In genomic region chr12:122182887-122183587, GRCh38 we compare ENCODE assay signal across 8 cellular contexts. TPM values are rescaled to one million over a fixed set of nuclear protein-coding genes. Genes with fewer than 3 reads are reported as not detected.
DNase-seq lines count a peak whose midpoint lies in the region; ATAC-seq and TF ChIP-seq lines count a peak whose summit lies in the region.

Gene LRRC43 (plus strand): TSS chr12:122183123. CDS start chr12:122183145, 22 bp downstream.

- H4K20me1 ChIP-seq in neural cell (ENCODE audit: insufficient read depth), result no peaks in the 10 kb centered on the region

- intact Hi-C loops in CD4-positive, alpha-beta memory T cell (cut with micrococcal nuclease), result no loop called here

- H2AFZ ChIP-seq in neural cell (ENCODE audit: low read depth, low read length), result no peak within 1 kb of the TSS

- TF ChIP-seq EP300 in neural cell (conservative IDR thresholded peaks at IDR 0.05; ENCODE audit: poor library complexity, severe bottlenecking), result no peak

- H3K27me3 ChIP-seq in CD4-positive, alpha-beta memory T cell (ENCODE audit: insufficient read depth, low read length), result no peaks in the 10 kb centered on the region
- H3K27me3 ChIP-seq in neural cell (ENCODE audit: insufficient read depth, low read depth, low read length), result peaks cover 14% of the 10 kb centered on the region

- ATAC-seq in GM21526 (IDR thresholded peaks at IDR 0.05; ENCODE audit: low FRiP score, unreplicated experiment), result no peak
- ATAC-seq in HG03469 (IDR thresholded peaks at IDR 0.05; ENCODE audit: unreplicated experiment), result no peak
- ATAC-seq in GM21737 (IDR thresholded peaks at IDR 0.05; ENCODE audit: unreplicated experiment), result no peak

- H3F3A ChIP-seq in neural cell (ENCODE audit: insufficient read depth, low read length, poor library complexity, severe bottlenecking), result no peaks in the 10 kb centered on the region

- no peaks in the 10 kb centered on the region for H3K9me3 Mint-ChIP-seq in CD4-positive, alpha-beta memory T cell

- CTCF ChIA-PET in CD4-positive, alpha-beta memory T cell (lab: Charles Lee; ENCODE audit: partially characterized antibody), result no interaction called here

- H3K9me3 ChIP-seq in CD4-positive, alpha-beta memory T cell (ENCODE audit: control insufficient read depth in 1 of 2, low read length in 2 of 2), result no peaks in the 10 kb centered on the region
- H3K9me3 ChIP-seq in neural cell (ENCODE audit: low read length), result no peaks in the 10 kb centered on the region

- POLR2A ChIA-PET in CD4-positive, alpha-beta memory T cell (lab: Charles Lee; ENCODE audit: partially characterized antibody), result interaction anchor here (1.1 to 1.3 kb wide), 2 partner anchors 43 to 95 kb away, joined by 3 to 7 read pairs; partner anchors contain the start of gene DIABLO

- H3K4me1 ChIP-seq in CD4-positive, alpha-beta memory T cell (ENCODE audit: insufficient read depth, low read length), result no peaks in the 10 kb centered on the region

- TF ChIP-seq RAD21 in neural cell (conservative IDR thresholded peaks at IDR 0.05), result no peak

- peak in 3 of 5 donors; percentile 15 to 26 (median 17) for DNase-seq in CD4-positive, alpha-beta memory T cell
- DNase-seq in NCI-H1092 treated with DMSO at 0.1 percent for 48 hours (lab: John Stamatoyannopoulos, UW) (peak; percentile 42), fibroblast of villous mesenchyme (ENCODE audit: low read depth) (peak; percentile 33)
- peak; percentile 43 for DNase-seq in activated T-cell treated with anti-CD3 and anti-CD28 coated beads, Interleukin-2, amount 50 U/mL, for 1 hour

- no peaks in the 10 kb centered on the region for H3K79me2 ChIP-seq in neural cell (replicated peaks; ENCODE audit: insufficient read depth, low read length)

- H3K36me3 ChIP-seq in CD4-positive, alpha-beta memory T cell (ENCODE audit: insufficient read depth, low read length), result no peaks in the 10 kb centered on the region
- no peaks in the 10 kb centered on the region for H3K36me3 ChIP-seq in neural cell (ENCODE audit: insufficient read depth, low read length)

- H3K4me3 Mint-ChIP-seq in CD4-positive, alpha-beta memory T cell, result peak within 1 kb of the TSS; percentile 70 to 91 (median 82)

- peaks cover 0 to 8% (median 3%) of the 10 kb centered on the region in 4 donors for H3K4me1 Mint-ChIP-seq in CD4-positive, alpha-beta memory T cell

- TF ChIP-seq CTCF in fibroblast of villous mesenchyme (IDR thresholded peaks at IDR 0.05; ENCODE audit: insufficient read depth, low read depth, low read length) (no peak), neural cell (IDR thresholded peaks at IDR 0.05; ENCODE audit: poor library complexity, severe bottlenecking) (no peak)

- H3K4me3 ChIP-seq in CD4-positive, alpha-beta memory T cell (ENCODE audit: low read length in 2 of 2), result peak within 1 kb of the TSS in 1 of 2 donors; percentile 18
- H3K4me3 ChIP-seq in fibroblast of villous mesenchyme (ENCODE audit: low read depth, low read length) (peak within 1 kb of the TSS; percentile 58), neural cell (ENCODE audit: low read length) (peak within 1 kb of the TSS; percentile 65)

- no peak within 1 kb of the TSS for H3K27ac ChIP-seq in CD4-positive, alpha-beta memory T cell (ENCODE audit: low read depth, low read length)
- no peak within 1 kb of the TSS for H3K27ac ChIP-seq in neural cell (ENCODE audit: low read length)

- H3K36me3 Mint-ChIP-seq in CD4-positive, alpha-beta memory T cell, result no peaks in the 10 kb centered on the region

- H3K27me3 Mint-ChIP-seq in CD4-positive, alpha-beta memory T cell, result peaks cover 3 to 6% of the 10 kb centered on the region in 2 donors

- H3K4me2 ChIP-seq in neural cell (ENCODE audit: low read length), result no peak within 1 kb of the TSS

- peak within 1 kb of the TSS in 1 of 7 donors; percentile 22 for H3K27ac Mint-ChIP-seq in CD4-positive, alpha-beta memory T cell

- H3K9ac ChIP-seq in neural cell (ENCODE audit: low read length), result peak within 1 kb of the TSS; percentile 38

- H3K9me2 ChIP-seq in neural cell (ENCODE audit: insufficient read depth, low read length), result no peaks in the 10 kb centered on the region

TF ChIP-seq in neural cell, 6 proteins besides CTCF, POLR2A, EP300 and RAD21:
- TF ChIP-seq SMC3 (conservative IDR thresholded peaks at IDR 0.05; ENCODE audit: poor library complexity) (no peak), MXI1 (conservative IDR thresholded peaks at IDR 0.05; ENCODE audit: poor library complexity, severe bottlenecking) (no peak), EZH2 (IDR thresholded peaks at IDR 0.05; ENCODE audit: borderline replicate concordance, insufficient read depth, low read length, poor library complexity, severe bottlenecking) (no peak), REST (IDR thresholded peaks at IDR 0.05; ENCODE audit: borderline replicate concordance) (no peak), POLR2AphosphoS5 (IDR thresholded peaks at IDR 0.05) (no peak), TAF1 (IDR thresholded peaks at IDR 0.05; ENCODE audit: low read depth) (no peak)
TF ChIP-seq in neural cell: peak in this region for 0.

RNA-seq across cellular contexts. Expression of gene LRRC43, which starts in this region (rescaled TPM):
- total RNA-seq in CD4-positive, alpha-beta memory T cell, result not detected
- polyA plus RNA-seq in CD4-positive, alpha-beta memory T cell, result not detected
- total RNA-seq in fibroblast of villous mesenchyme, result 1.6 and 1.7 TPM in 2 replicates
- 2.2 and 4.8 TPM in 2 replicates for polyA plus RNA-seq in neural cell
- polyA minus RNA-seq in neural cell, result 0.49 and 0.81 TPM in 2 replicates

Comparison
In these comparisons a context has a peak if more than half of its experiments do, and no peak if none do; other contexts are left out.
1. Peak in DNase-seq in CD4-positive, alpha-beta memory T cell; RNA of the gene not detected or under 1 TPM.